In the genomic region with DNA sequence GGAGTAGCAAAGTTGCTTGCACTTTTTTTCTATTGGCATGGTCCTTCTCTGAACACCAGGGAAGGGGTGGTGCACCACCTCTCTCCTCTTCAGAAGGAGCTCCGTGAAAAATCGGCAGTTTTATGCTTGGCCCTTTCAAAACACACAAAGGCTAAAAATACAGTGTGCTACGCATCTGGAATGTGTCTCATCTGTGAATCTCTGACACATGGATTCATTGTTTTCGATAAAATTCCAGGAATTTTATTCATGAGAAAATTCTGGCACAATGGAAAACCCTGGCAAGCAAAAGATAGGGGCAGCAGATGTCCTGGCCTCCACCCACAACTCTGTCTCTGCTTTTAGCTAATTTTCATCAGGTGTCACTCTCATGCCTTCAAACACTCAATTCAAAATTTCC, we compare ENCODE assay signal across 20 cellular contexts. TPM values are rescaled to one million over a fixed set of nuclear protein-coding genes. Genes with fewer than 3 reads are reported as not detected.
"Had no signal": no experiment of that assay in that cellular context is flagged by ENCODE, and none has a peak within 500 bp of the region (broad histone marks: within the 10 kb centered on the region; RNA-seq: fewer than 3 reads in every experiment).

No MANE protein-coding gene starts in this region.

- H3K9me3 ChIP-seq: body of pancreas, gastrocnemius medialis, heart left ventricle, sigmoid colon, tibial artery, vagina had no signal

- H3K4me3 Mint-ChIP-seq: activated CD4-positive, alpha-beta memory T cell treated with anti-CD3 and anti-CD28 coated beads for 36 hours; activated CD8-positive, alpha-beta memory T cell treated with anti-CD3 and anti-CD28 coated beads, Interleukin-2, amount 10 ng/mL, durations not matched to agents 7 days and 5 days; central memory CD8-positive, alpha-beta T cell; mesothelial cell of epicardium; neural progenitor cell; stimulated activated effector memory CD8-positive, alpha-beta T cell treated with anti-CD3 and anti-CD28 coated beads, Interleukin-12 subunit alpha, Interleukin-12 subunit beta, amount 100 ng/mL, for 72 hours; T-cell had no signal

- H3K36me3 ChIP-seq: gastrocnemius medialis, heart left ventricle, neural progenitor cell, sigmoid colon, tibial artery, vagina had no signal

- H3K9me3 Mint-ChIP-seq: activated CD4-positive, alpha-beta memory T cell treated with anti-CD3 and anti-CD28 coated beads for 36 hours; central memory CD8-positive, alpha-beta T cell; mesothelial cell of epicardium; stimulated activated effector memory CD8-positive, alpha-beta T cell treated with anti-CD3 and anti-CD28 coated beads, Interleukin-12 subunit alpha, Interleukin-12 subunit beta, amount 100 ng/mL, for 72 hours; T-cell had no signal

- H3K4me2 ChIP-seq: neural progenitor cell had no signal

- H3K27ac ChIP-seq: body of pancreas, gastrocnemius medialis, heart left ventricle, neural progenitor cell, parathyroid adenoma, sigmoid colon, vagina had no signal

- H3K27me3 Mint-ChIP-seq: activated CD4-positive, alpha-beta memory T cell treated with anti-CD3 and anti-CD28 coated beads for 36 hours; activated CD8-positive, alpha-beta memory T cell treated with anti-CD3 and anti-CD28 coated beads, Interleukin-2, amount 10 ng/mL, durations not matched to agents 7 days and 5 days; central memory CD8-positive, alpha-beta T cell had no signal

- H3K4me1 Mint-ChIP-seq: activated CD8-positive, alpha-beta memory T cell treated with anti-CD3 and anti-CD28 coated beads, Interleukin-2, amount 10 ng/mL, durations not matched to agents 7 days and 5 days; central memory CD8-positive, alpha-beta T cell; mesothelial cell of epicardium; stimulated activated effector memory CD8-positive, alpha-beta T cell treated with anti-CD3 and anti-CD28 coated beads, Interleukin-12 subunit alpha, Interleukin-12 subunit beta, amount 100 ng/mL, for 72 hours; T-cell had no signal

- H3K27ac Mint-ChIP-seq: activated CD4-positive, alpha-beta memory T cell treated with anti-CD3 and anti-CD28 coated beads for 36 hours; activated CD8-positive, alpha-beta memory T cell treated with anti-CD3 and anti-CD28 coated beads, Interleukin-2, amount 10 ng/mL, durations not matched to agents 7 days and 5 days; mesothelial cell of epicardium; neural progenitor cell; stimulated activated effector memory CD8-positive, alpha-beta T cell treated with anti-CD3 and anti-CD28 coated beads, Interleukin-12 subunit alpha, Interleukin-12 subunit beta, amount 100 ng/mL, for 72 hours; T-cell had no signal

- H3K27me3 ChIP-seq: body of pancreas, gastrocnemius medialis, heart left ventricle, sigmoid colon, tibial artery, vagina had no signal

- H2AFZ ChIP-seq: neural progenitor cell, parathyroid adenoma had no signal

- ATAC-seq: activated CD8-positive, alpha-beta memory T cell treated with anti-CD3 and anti-CD28 coated beads, Interleukin-2, amount 10 ng/mL, durations not matched to agents 7 days and 5 days; body of pancreas; gastrocnemius medialis; heart left ventricle; stimulated activated effector memory CD8-positive, alpha-beta T cell treated with anti-CD3 and anti-CD28 coated beads, Interleukin-12 subunit alpha, Interleukin-12 subunit beta, amount 100 ng/mL, for 72 hours; T-cell had no signal

- H3K36me3 Mint-ChIP-seq: activated CD4-positive, alpha-beta memory T cell treated with anti-CD3 and anti-CD28 coated beads for 36 hours; activated CD8-positive, alpha-beta memory T cell treated with anti-CD3 and anti-CD28 coated beads, Interleukin-2, amount 10 ng/mL, durations not matched to agents 7 days and 5 days; mesothelial cell of epicardium; neural progenitor cell; stimulated activated effector memory CD8-positive, alpha-beta T cell treated with anti-CD3 and anti-CD28 coated beads, Interleukin-12 subunit alpha, Interleukin-12 subunit beta, amount 100 ng/mL, for 72 hours; T-cell had no signal

- DNase-seq: activated CD4-positive, alpha-beta memory T cell treated with anti-CD3 and anti-CD28 coated beads for 36 hours; activated CD8-positive, alpha-beta memory T cell treated with anti-CD3 and anti-CD28 coated beads, Interleukin-2, amount 10 ng/mL, durations not matched to agents 7 days and 5 days; activated naive CD4-positive, alpha-beta T cell treated with anti-CD3 and anti-CD28 coated beads, Interleukin-2, amount 50 U/mL, for 16 hours; activated T-cell treated with anti-CD3 and anti-CD28 coated beads, Interleukin-2, amount 50 U/mL, for 1 hour; body of pancreas; cortex of kidney; effector memory CD4-positive, alpha-beta T cell; gastrocnemius medialis; heart left ventricle; sigmoid colon; stimulated activated CD4-positive, alpha-beta T cell treated with anti-CD3 and anti-CD28 coated beads, Interleukin-2, amount 100 ng/mL, for 24 hours; T-cell; tibial artery had no signal

- H3K4me3 ChIP-seq: body of pancreas, gastrocnemius medialis, heart left ventricle, neural progenitor cell, sigmoid colon, tibial artery, vagina had no signal

- H3K4me1 ChIP-seq: gastrocnemius medialis, neural progenitor cell, parathyroid adenoma, sigmoid colon had no signal

- H3K9ac ChIP-seq: neural progenitor cell, parathyroid adenoma had no signal

- H3K79me2 ChIP-seq: parathyroid adenoma had no signal

RNA-seq across cellular contexts. Expression of a gene that starts 42.9 kb away (rescaled TPM):
- total RNA-seq: activated CD4-positive, alpha-beta memory T cell treated with anti-CD3 and anti-CD28 coated beads for 36 hours; activated CD8-positive, alpha-beta memory T cell treated with anti-CD3 and anti-CD28 coated beads, Interleukin-2, amount 10 ng/mL, durations not matched to agents 7 days and 5 days had no signal
- polyA plus RNA-seq: fibroblast of lung had no signal
